Comparison of ENCODE assay signal across 24 cellular contexts in the genomic region with DNA sequence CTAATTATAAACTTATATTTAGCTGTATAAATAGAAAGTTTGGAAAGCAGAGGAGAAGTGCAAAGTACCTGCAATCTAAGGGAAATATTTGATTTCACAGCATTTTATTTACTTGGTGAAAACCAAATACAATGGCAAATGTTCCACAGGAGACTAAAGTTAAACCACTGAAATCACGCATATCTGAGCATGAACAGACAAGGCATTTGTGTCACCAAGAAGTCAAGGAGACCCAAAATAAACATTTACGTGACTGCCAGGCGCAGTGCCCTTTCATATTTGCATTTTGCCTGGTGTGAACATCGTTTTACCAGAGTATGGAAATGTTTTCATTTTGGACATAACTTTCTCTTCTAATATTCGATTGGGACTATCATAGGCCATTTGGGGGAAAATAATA. TPM values are rescaled to one million over a fixed set of nuclear protein-coding genes. Genes with fewer than 3 reads are reported as not detected.
DNase-seq lines count a peak whose midpoint lies in the region; ATAC-seq and TF ChIP-seq lines count a peak whose summit lies in the region.
"Had no signal": no experiment of that assay in that cellular context is flagged by ENCODE, and none has a peak within 500 bp of the region (broad histone marks: within the 10 kb centered on the region; RNA-seq: fewer than 3 reads in every experiment).

No MANE protein-coding gene starts in this region.

- H3K27me3 ChIP-seq in liver (ENCODE audit: control insufficient read depth in 4 of 4, insufficient read depth in 4 of 4, low read length in 3 of 4) = no peaks in the 10 kb centered on the region
- H3K27me3 ChIP-seq: sigmoid colon, tibial artery had no signal

- H3K27ac ChIP-seq in liver (ENCODE audit: low read depth in 1 of 2, low read length in 2 of 2) = peak overlapping the region; percentile 50 to 81
- H3K27ac ChIP-seq: epithelial cell of prostate, sigmoid colon, SK-N-MC, tibial artery had no signal

- in situ Hi-C loops in GM13976 (cut with MboI; ENCODE audit: low sequenced_read_pairs, unreplicated experiment) = loop anchor here (10.0 to 25.0 kb wide), 2 partner anchors 158 to 445 kb away; no protein-coding TSS in a partner anchor

- peaks cover 9 to 43% (median 24%) of the 10 kb centered on the region in 4 donors for H3K4me1 ChIP-seq in liver (ENCODE audit: control insufficient read depth in 4 of 4, insufficient read depth in 4 of 4, low read length in 3 of 4)

- H3K27me3 Mint-ChIP-seq in stimulated activated naive CD8-positive, alpha-beta T cell treated with anti-CD3 and anti-CD28 coated beads, Interleukin-15, Interleukin-2, amounts not matched to agents 100 ng/mL and 50 ng/mL, for 24 hours = no peaks in the 10 kb centered on the region
- H3K27me3 Mint-ChIP-seq in stimulated activated naive CD8-positive, alpha-beta T cell treated with anti-CD3 and anti-CD28 coated beads, Interleukin-15, amount 100 ng/mL, for 72 hours = no peaks in the 10 kb centered on the region
- H3K27me3 Mint-ChIP-seq: CD4-positive, alpha-beta memory T cell had no signal

- WGBS in liver = 28% methylated on average over 5 of the region's 5 CpGs

- TF ChIP-seq CTCF in liver (IDR thresholded peaks at IDR 0.05; ENCODE audit: low read depth, low read length, missing input control) (no peak), GM13976 (IDR thresholded peaks at IDR 0.05; ENCODE audit: borderline replicate concordance, control extremely low read depth, extremely low read depth, insufficient read depth, missing control alignments) (no peak)

- TF ChIP-seq RAD21 in liver (IDR thresholded peaks at IDR 0.05) = peak; percentile 36 to 39

- peak overlapping the region; percentile 32 for H3K27ac Mint-ChIP-seq in stimulated activated naive CD8-positive, alpha-beta T cell treated with anti-CD3 and anti-CD28 coated beads, Interleukin-15, Interleukin-2, amounts not matched to agents 100 ng/mL and 50 ng/mL, for 24 hours
- no peak overlapping the region for H3K27ac Mint-ChIP-seq in stimulated activated naive CD8-positive, alpha-beta T cell treated with anti-CD3 and anti-CD28 coated beads, Interleukin-15, amount 100 ng/mL, for 72 hours
- H3K27ac Mint-ChIP-seq: HFFc6; stimulated activated effector memory CD8-positive, alpha-beta T cell treated with anti-CD3 and anti-CD28 coated beads, Interleukin-12 subunit alpha, Interleukin-12 subunit beta, amount 100 ng/mL, for 72 hours had no signal

- no peaks in the 10 kb centered on the region for H3K9me3 ChIP-seq in liver (ENCODE audit: control insufficient read depth in 4 of 4, low read length in 3 of 4)
- H3K9me3 ChIP-seq: sigmoid colon, tibial artery had no signal

- ATAC-seq in stimulated activated naive CD8-positive, alpha-beta T cell treated with anti-CD3 and anti-CD28 coated beads, Interleukin-15, amount 100 ng/mL, for 72 hours = no peak
- ATAC-seq in HG03469 (IDR thresholded peaks at IDR 0.05; ENCODE audit: unreplicated experiment) = no peak
- no peak for ATAC-seq in HG02763 (IDR thresholded peaks at IDR 0.05; ENCODE audit: unreplicated experiment)

- H3K4me3 Mint-ChIP-seq in stimulated activated naive CD8-positive, alpha-beta T cell treated with anti-CD3 and anti-CD28 coated beads, Interleukin-15, Interleukin-2, amounts not matched to agents 100 ng/mL and 50 ng/mL, for 24 hours = no peak overlapping the region
- no peak overlapping the region for H3K4me3 Mint-ChIP-seq in stimulated activated naive CD8-positive, alpha-beta T cell treated with anti-CD3 and anti-CD28 coated beads, Interleukin-15, amount 100 ng/mL, for 72 hours
- H3K4me3 Mint-ChIP-seq: HFFc6 had no signal

- H3K4me3 ChIP-seq in liver (ENCODE audit: low read depth in 1 of 3, low read length in 3 of 3) = peak overlapping the region in 1 of 3 donors; percentile 8
- H3K4me3 ChIP-seq: lung, sigmoid colon, SK-N-MC, tibial artery had no signal

- no peak for DNase-seq in stimulated activated naive CD8-positive, alpha-beta T cell treated with anti-CD3 and anti-CD28 coated beads, Interleukin-15, amount 100 ng/mL, for 72 hours
- DNase-seq in NCI-H526 treated with DMSO at 0.1 percent for 48 hours (lab: John Stamatoyannopoulos, UW) = peak; percentile 7
- DNase-seq in NCI-H82 (lab: John Stamatoyannopoulos, UW) = no peak
- DNase-seq in GM13976 (ENCODE audit: low spot score) = no peak
- DNase-seq: activated CD4-positive, alpha-beta T cell treated with anti-CD3 and anti-CD28 coated beads, Interleukin-2, amount 50 U/mL, for 4 hours; activated CD8-positive, alpha-beta memory T cell treated with anti-CD3 and anti-CD28 coated beads, Interleukin-2, amount 50 U/mL, for 48 hours; activated gamma-delta T cell treated with Interleukin-2 at 50 U/mL for 16 hours; anterior cingulate cortex; CD4-positive, alpha-beta memory T cell; central memory CD4-positive, alpha-beta T cell; DMS79; HFFc6; NCI-H187; NCI-H2227 treated with DMSO at 0.1 percent for 48 hours; sigmoid colon; tibial artery had no signal

- H3K9me3 Mint-ChIP-seq in stimulated activated naive CD8-positive, alpha-beta T cell treated with anti-CD3 and anti-CD28 coated beads, Interleukin-15, Interleukin-2, amounts not matched to agents 100 ng/mL and 50 ng/mL, for 24 hours = no peaks in the 10 kb centered on the region
- H3K9me3 Mint-ChIP-seq in stimulated activated naive CD8-positive, alpha-beta T cell treated with anti-CD3 and anti-CD28 coated beads, Interleukin-15, amount 100 ng/mL, for 72 hours = no peaks in the 10 kb centered on the region
- H3K9me3 Mint-ChIP-seq: CD4-positive, alpha-beta memory T cell; HFFc6; stimulated activated effector memory CD8-positive, alpha-beta T cell treated with anti-CD3 and anti-CD28 coated beads, Interleukin-12 subunit alpha, Interleukin-12 subunit beta, amount 100 ng/mL, for 72 hours had no signal

- peaks cover 0 to 5% (median 2%) of the 10 kb centered on the region in 4 donors for H3K36me3 ChIP-seq in liver (ENCODE audit: control insufficient read depth in 4 of 4, insufficient read depth in 3 of 4, low read depth in 1 of 4, low read length in 3 of 4)

- H3K36me3 Mint-ChIP-seq in stimulated activated naive CD8-positive, alpha-beta T cell treated with anti-CD3 and anti-CD28 coated beads, Interleukin-15, Interleukin-2, amounts not matched to agents 100 ng/mL and 50 ng/mL, for 24 hours (ENCODE audit: low read depth) = peaks cover 48% of the 10 kb centered on the region

- H3K4me1 Mint-ChIP-seq in stimulated activated naive CD8-positive, alpha-beta T cell treated with anti-CD3 and anti-CD28 coated beads, Interleukin-15, Interleukin-2, amounts not matched to agents 100 ng/mL and 50 ng/mL, for 24 hours (ENCODE audit: low read depth) = peaks cover 65% of the 10 kb centered on the region
- H3K4me1 Mint-ChIP-seq in stimulated activated naive CD8-positive, alpha-beta T cell treated with anti-CD3 and anti-CD28 coated beads, Interleukin-15, amount 100 ng/mL, for 72 hours = peaks cover 61% of the 10 kb centered on the region

- H3K9ac ChIP-seq in liver (ENCODE audit: low read depth in 1 of 2, low read length in 2 of 2) = peak overlapping the region; percentile 21 to 27

TF ChIP-seq in liver, 16 proteins besides CTCF, POLR2A, EP300 and RAD21 (continues in another document):
- TF ChIP-seq SP1 (IDR thresholded peaks at IDR 0.05) (peak; percentile 34), TAF1 (conservative IDR thresholded peaks at IDR 0.05) (no peak), GABPA (IDR thresholded peaks at IDR 0.05 in 1 of 2, conservative IDR thresholded peaks at IDR 0.05 in 1 of 2) (no peak)
- TF ChIP-seq, protein P1, sequence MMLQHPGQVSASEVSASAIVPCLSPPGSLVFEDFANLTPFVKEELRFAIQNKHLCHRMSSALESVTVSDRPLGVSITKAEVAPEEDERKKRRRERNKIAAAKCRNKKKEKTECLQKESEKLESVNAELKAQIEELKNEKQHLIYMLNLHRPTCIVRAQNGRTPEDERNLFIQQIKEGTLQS (IDR thresholded peaks at IDR 0.05) = no peak
- TF ChIP-seq, protein P2, sequence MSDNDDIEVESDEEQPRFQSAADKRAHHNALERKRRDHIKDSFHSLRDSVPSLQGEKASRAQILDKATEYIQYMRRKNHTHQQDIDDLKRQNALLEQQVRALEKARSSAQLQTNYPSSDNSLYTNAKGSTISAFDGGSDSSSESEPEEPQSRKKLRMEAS (IDR thresholded peaks at IDR 0.05) = peak; percentile 36
- TF ChIP-seq, protein P3, sequence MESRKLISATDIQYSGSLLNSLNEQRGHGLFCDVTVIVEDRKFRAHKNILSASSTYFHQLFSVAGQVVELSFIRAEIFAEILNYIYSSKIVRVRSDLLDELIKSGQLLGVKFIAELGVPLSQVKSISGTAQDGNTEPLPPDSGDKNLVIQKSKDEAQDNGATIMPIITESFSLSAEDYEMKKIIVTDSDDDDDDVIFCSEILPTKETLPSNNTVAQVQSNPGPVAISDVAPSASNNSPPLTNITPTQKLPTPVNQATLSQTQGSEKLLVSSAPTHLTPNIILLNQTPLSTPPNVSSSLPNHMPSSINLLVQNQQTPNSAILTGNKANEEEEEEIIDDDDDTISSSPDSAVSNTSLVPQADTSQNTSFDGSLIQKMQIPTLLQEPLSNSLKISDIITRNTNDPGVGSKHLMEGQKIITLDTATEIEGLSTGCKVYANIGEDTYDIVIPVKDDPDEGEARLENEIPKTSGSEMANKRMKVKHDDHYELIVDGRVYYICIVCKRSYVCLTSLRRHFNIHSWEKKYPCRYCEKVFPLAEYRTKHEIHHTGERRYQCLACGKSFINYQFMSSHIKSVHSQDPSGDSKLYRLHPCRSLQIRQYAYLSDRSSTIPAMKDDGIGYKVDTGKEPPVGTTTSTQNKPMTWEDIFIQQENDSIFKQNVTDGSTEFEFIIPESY (IDR thresholded peaks at IDR 0.05) = peak; percentile 86

RNA-seq across cellular contexts. Expression of a gene that starts 20.6 kb away (rescaled TPM):
- 10 to 100 TPM; 15.7 to 44.2 TPM for total RNA-seq in liver
- polyA plus RNA-seq in liver = 1 to 10 TPM; 5.2 to 8.2 TPM
